21 cellular contexts compared by ENCODE assay signal in genomic region chr13:48636550-48636949, GRCh38. TPM values are rescaled to one million over a fixed set of nuclear protein-coding genes. Genes with fewer than 3 reads are reported as not detected.
DNase-seq lines count a peak whose midpoint lies in the region; ATAC-seq, FAIRE-seq and TF ChIP-seq lines count a peak whose summit lies in the region.
"Had no signal": no experiment of that assay in that cellular context is flagged by ENCODE, and none has a peak within 500 bp of the region (broad histone marks: within the 10 kb centered on the region; RNA-seq: fewer than 3 reads in every experiment).

No MANE protein-coding gene starts in this region.

- no peaks in the 10 kb centered on the region for H3K27me3 ChIP-seq in KMS-11 (ENCODE audit: insufficient read depth, low read depth)
- no peaks in the 10 kb centered on the region for H3K27me3 ChIP-seq in small intestine (ENCODE audit: control insufficient read depth in 2 of 2, insufficient read depth in 2 of 2, low read length in 2 of 2)

- H3K27me3 Mint-ChIP-seq in WTC11 (ENCODE audit: low read depth): no peaks in the 10 kb centered on the region

- in situ Hi-C loops in astrocyte of the spinal cord (cut with HindIII; ENCODE audit: low sequenced_read_pairs): no loop called here

- CTCF ChIA-PET in WTC11 (lab: Charles Lee): no interaction called here

- no peak overlapping the region for H2AFZ ChIP-seq in KMS-11 (ENCODE audit: low read depth)
- H2AFZ ChIP-seq: GM23338 had no signal

- H3K4me2 ChIP-seq in KMS-11: peak overlapping the region; percentile 45; the same call in 1 of the 2 replicates
- H3K4me2 ChIP-seq: GM23338 had no signal

- H3K4me3 ChIP-seq in KMS-11 (IDR thresholded peaks at IDR 0.05; ENCODE audit: insufficient read depth, low read depth, low read length) (no peak overlapping the region), astrocyte of the spinal cord (ENCODE audit: low read depth, low read length) (no peak overlapping the region), fibroblast of pulmonary artery (replicated peaks; ENCODE audit: low read depth, low read length) (no peak overlapping the region), small intestine (ENCODE audit: low read depth in 1 of 2, low read length in 2 of 2) (no peak overlapping the region)
- H3K4me3 ChIP-seq: GM23338 had no signal

- peaks cover 11% of the 10 kb centered on the region for H3K36me3 Mint-ChIP-seq in WTC11

- no peak for TF ChIP-seq CTCF in KMS-11 (conservative IDR thresholded peaks at IDR 0.05; ENCODE audit: low read depth, low read length)
- TF ChIP-seq CTCF in astrocyte of the spinal cord (IDR thresholded peaks at IDR 0.05; ENCODE audit: low read depth, low read length): no peak
- no peak for TF ChIP-seq CTCF in fibroblast of pulmonary artery (IDR thresholded peaks at IDR 0.05; ENCODE audit: low read length, missing control alignments)
- TF ChIP-seq CTCF in WTC11 (IDR thresholded peaks at IDR 0.05): no peak

- H3K4me1 ChIP-seq in KMS-11 (ENCODE audit: low read depth, poor library complexity, severe bottlenecking): peaks cover 43% of the 10 kb centered on the region
- H3K4me1 ChIP-seq in small intestine (ENCODE audit: control insufficient read depth in 2 of 2, insufficient read depth in 1 of 2, low read depth in 1 of 2, low read length in 1 of 2): peaks cover 0 to 2% of the 10 kb centered on the region in 2 donors

- H3K79me2 ChIP-seq in KMS-11 (ENCODE audit: insufficient read depth, low read depth): no peaks in the 10 kb centered on the region

- peak; percentile 70 for DNase-seq in astrocyte of the spinal cord (ENCODE audit: low read depth, low spot score)
- DNase-seq in fibroblast of pulmonary artery (ENCODE audit: low read depth): peak; percentile 97
- DNase-seq in pulmonary artery endothelial cell (ENCODE audit: low read depth, low spot score): peak; percentile 29
- DNase-seq in middle frontal gyrus (ENCODE audit: extremely low spot score, low spot score): no peak
- DNase-seq in WTC11 (ENCODE audit: low spot score): no peak
- DNase-seq in small intestine: no peak
- DNase-seq in SHP77 (lab: John Stamatoyannopoulos, UW): no peak
- DNase-seq: activated CD4-positive, alpha-beta T cell treated with anti-CD3 and anti-CD28 coated beads, Interleukin-2, amount 50 U/mL, for 4 hours; activated gamma-delta T cell treated with Interleukin-2 at 50 U/mL for 16 hours; AML-193; DMS53; NCI-H187 treated with DMSO at 0.1 percent for 48 hours; NCI-H774; OCI-M1; stimulated activated CD4-positive, alpha-beta T cell treated with anti-CD3 and anti-CD28 coated beads, Interleukin-4, amount 100 ng/mL, for 4 hours had no signal

- H3K27ac ChIP-seq in KMS-11: peak overlapping the region; percentile 55
- no peak overlapping the region for H3K27ac ChIP-seq in small intestine (ENCODE audit: low read depth in 1 of 2, low read length in 1 of 2)
- H3K27ac ChIP-seq: VCaP had no signal

- H3K27ac Mint-ChIP-seq in WTC11: no peak overlapping the region
- H3K27ac Mint-ChIP-seq: GM23338 had no signal

- no peak for ATAC-seq in WTC11
- ATAC-seq: GM23338, left lobe of liver had no signal

- FAIRE-seq in small intestine (lab: Jason Lieb, UNC): no peak
- FAIRE-seq: endometrium, GM12892 had no signal

- H3K9ac ChIP-seq in KMS-11: no peak overlapping the region

- peaks cover 27% of the 10 kb centered on the region for H3K9me3 Mint-ChIP-seq in WTC11

- H3K36me3 ChIP-seq in KMS-11 (ENCODE audit: insufficient read depth) (no peaks in the 10 kb centered on the region), small intestine (ENCODE audit: control insufficient read depth in 2 of 2, insufficient read depth in 2 of 2, low read length in 2 of 2) (no peaks in the 10 kb centered on the region)

- no peaks in the 10 kb centered on the region for H3K9me3 ChIP-seq in small intestine (ENCODE audit: control insufficient read depth, low read depth)

- H3K4me1 Mint-ChIP-seq in WTC11: peaks cover 7% of the 10 kb centered on the region
- H3K4me1 Mint-ChIP-seq: GM23338 had no signal

- POLR2A ChIA-PET in WTC11 (lab: Charles Lee): no interaction called here

- no peaks in the 10 kb centered on the region for H4K20me1 ChIP-seq in KMS-11 (ENCODE audit: insufficient read depth)

- H3K4me3 Mint-ChIP-seq in WTC11: no peak overlapping the region
- H3K4me3 Mint-ChIP-seq: GM23338 had no signal

TF ChIP-seq in WTC11, 78 proteins besides CTCF, POLR2A, EP300 and RAD21 (continues in another document):
- TF ChIP-seq NFATC4 (CRISPR knock-in tag; IDR thresholded peaks at IDR 0.05) (no peak), ZNF219 (CRISPR knock-in tag; IDR thresholded peaks at IDR 0.05; ENCODE audit: borderline replicate concordance) (no peak), ARID4B (CRISPR knock-in tag; IDR thresholded peaks at IDR 0.05; ENCODE audit: borderline replicate concordance) (no peak), NFYB (CRISPR knock-in tag; conservative IDR thresholded peaks at IDR 0.05; ENCODE audit: low read depth) (no peak), TCF7 (CRISPR knock-in tag; IDR thresholded peaks at IDR 0.05; ENCODE audit: low read depth) (no peak), ZNF425 (CRISPR knock-in tag; conservative IDR thresholded peaks at IDR 0.05) (no peak), NR3C1 (CRISPR knock-in tag; conservative IDR thresholded peaks at IDR 0.05; ENCODE audit: low read depth) (no peak)

RNA-seq across cellular contexts. Expression of gene CYSLTR2, which starts 17.2 kb away (rescaled TPM):
- total RNA-seq in pulmonary artery endothelial cell (0.11 TPM in 1 of 2 replicates, not detected in the other), WTC11 (2021) (0.14 TPM in 1 of 3 replicates, not detected in the others)
- polyA plus RNA-seq in small intestine: 1 to 10 TPM in 1 of 3 donors, under 1 TPM in 1, not detected in 1; 0.27 to 1.4 TPM
- total RNA-seq: GM23338 had no signal
- polyA plus RNA-seq: GM23338 had no signal

Comparison
In these comparisons a context has a peak if more than half of its experiments do, and no peak if none do; other contexts are left out.
1. DNase-seq: peak in astrocyte of the spinal cord (single experiment), fibroblast of pulmonary artery (single experiment) and pulmonary artery endothelial cell (single experiment); none in middle frontal gyrus (single experiment), WTC11 (single experiment), small intestine (single experiment) and SHP77 (0 of 2).